Comparison of ENCODE assay signal across 20 cellular contexts in the genomic region with DNA sequence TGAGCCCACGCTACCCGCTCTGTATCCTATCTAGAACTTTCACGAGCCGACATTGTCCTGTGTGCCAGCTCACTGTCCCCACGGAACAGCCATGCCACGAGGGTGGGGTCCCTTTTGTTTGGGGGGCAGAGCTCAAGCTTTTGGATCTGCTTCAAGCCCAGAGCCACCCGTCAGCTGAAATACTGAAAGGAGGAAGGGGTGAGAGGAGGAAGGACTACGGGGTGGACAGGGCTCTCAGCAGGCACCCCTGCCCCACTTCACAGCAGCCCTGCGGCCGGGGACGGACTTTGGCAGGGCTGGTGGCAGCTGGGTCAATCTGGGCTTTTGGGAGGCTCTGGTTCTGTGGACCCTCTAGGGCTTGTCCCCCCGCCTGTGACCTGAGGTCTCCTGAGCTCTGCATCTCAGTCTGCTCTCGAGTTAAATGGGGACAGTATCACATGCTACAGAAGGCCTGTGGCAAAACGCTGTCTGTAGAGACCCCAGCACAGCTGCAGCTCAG. TPM values are rescaled to one million over a fixed set of nuclear protein-coding genes. Genes with fewer than 3 reads are reported as not detected.
"Had no signal": no experiment of that assay in that cellular context is flagged by ENCODE, and none has a peak within 500 bp of the region (broad histone marks: within the 10 kb centered on the region; RNA-seq: fewer than 3 reads in every experiment).

No MANE protein-coding gene starts in this region.

- H3K36me3 ChIP-seq: breast epithelium, ovary, thoracic aorta, uterus had no signal

- FAIRE-seq: frontal cortex, TTC549 had no signal

- H3K9me3 ChIP-seq: breast epithelium, ovary, thoracic aorta, uterus had no signal

- H3K4me3 Mint-ChIP-seq: activated CD4-positive, alpha-beta memory T cell treated with anti-CD3 and anti-CD28 coated beads, Interleukin-2, amount 10 ng/mL, durations not matched to agents 7 days and 5 days; activated naive CD8-positive, alpha-beta T cell treated with anti-CD3 and anti-CD28 coated beads, Interleukin-2, amount 50 U/mL, for 24 hours; naive thymus-derived CD8-positive, alpha-beta T cell; WTC11 had no signal

- H3K4me1 Mint-ChIP-seq: activated CD4-positive, alpha-beta memory T cell treated with anti-CD3 and anti-CD28 coated beads, Interleukin-2, amount 10 ng/mL, durations not matched to agents 7 days and 5 days; activated naive CD8-positive, alpha-beta T cell treated with anti-CD3 and anti-CD28 coated beads, Interleukin-2, amount 50 U/mL, for 24 hours; WTC11 had no signal

- H3K27me3 Mint-ChIP-seq: activated CD4-positive, alpha-beta memory T cell treated with anti-CD3 and anti-CD28 coated beads, Interleukin-2, amount 10 ng/mL, durations not matched to agents 7 days and 5 days had no signal

- H3K27me3 ChIP-seq: ovary, uterus had no signal

- H3K4me1 ChIP-seq: breast epithelium, uterus had no signal

- H3K4me3 ChIP-seq: breast epithelium, ovary, thoracic aorta, uterus had no signal

- H3K27ac Mint-ChIP-seq: activated CD4-positive, alpha-beta memory T cell treated with anti-CD3 and anti-CD28 coated beads, Interleukin-2, amount 10 ng/mL, durations not matched to agents 7 days and 5 days; activated naive CD8-positive, alpha-beta T cell treated with anti-CD3 and anti-CD28 coated beads, Interleukin-2, amount 50 U/mL, for 24 hours; naive thymus-derived CD8-positive, alpha-beta T cell; WTC11 had no signal

- DNase-seq: activated CD4-positive, alpha-beta memory T cell treated with anti-CD3 and anti-CD28 coated beads, Interleukin-2, amount 10 ng/mL, durations not matched to agents 7 days and 5 days; activated CD4-positive, alpha-beta T cell treated with anti-CD3 and anti-CD28 coated beads for 4 hours; activated naive CD4-positive, alpha-beta T cell; activated naive CD8-positive, alpha-beta T cell treated with anti-CD3 and anti-CD28 coated beads, Interleukin-2, amount 50 U/mL, for 24 hours; cerebellar nuclear complex; effector CD8-positive, alpha-beta T cell; mammary epithelial cell; stimulated activated CD4-positive, alpha-beta T cell treated with anti-CD3 and anti-CD28 coated beads, Interleukin-1b, Interleukin-23, amount 100 ng/mL, for 48 hours; SW 1271; uterus had no signal

- ATAC-seq: activated naive CD8-positive, alpha-beta T cell treated with anti-CD3 and anti-CD28 coated beads, Interleukin-2, amount 50 U/mL, for 24 hours; naive thymus-derived CD8-positive, alpha-beta T cell; WTC11 had no signal

- H3K27ac ChIP-seq: breast epithelium, ovary, thoracic aorta, uterus had no signal

RNA-seq across cellular contexts. Expression of a gene that starts 30.0 kb away (rescaled TPM):
- total RNA-seq: activated CD4-positive, alpha-beta memory T cell treated with anti-CD3 and anti-CD28 coated beads, Interleukin-2, amount 10 ng/mL, durations not matched to agents 7 days and 5 days; aorta; breast epithelium; frontal cortex; mammary epithelial cell; naive thymus-derived CD8-positive, alpha-beta T cell; T-helper 2 cell treated with Interferon-gamma antibody and Interleukin-4, amounts not matched to agents 100 ng/mL and 5 ng/mL, for 36 hours had no signal
- polyA plus RNA-seq: naive thymus-derived CD8-positive, alpha-beta T cell; ovary had no signal

RNA-seq across cellular contexts. Expression of a gene that starts 53.0 kb away (rescaled TPM):
- total RNA-seq: activated CD4-positive, alpha-beta memory T cell treated with anti-CD3 and anti-CD28 coated beads, Interleukin-2, amount 10 ng/mL, durations not matched to agents 7 days and 5 days; frontal cortex; mammary epithelial cell; mononuclear cell; naive thymus-derived CD8-positive, alpha-beta T cell; T-helper 2 cell treated with Interferon-gamma antibody and Interleukin-4, amounts not matched to agents 100 ng/mL and 5 ng/mL, for 36 hours; thoracic aorta had no signal
- polyA plus RNA-seq: mammary epithelial cell; naive thymus-derived CD8-positive, alpha-beta T cell had no signal
